Comparison of ENCODE assay signal across 1 cellular context in genomic region chr12:67414011-67414715, GRCh38.
A peak's percentile ranks its signal among the peaks of the same experiment; 100 is the strongest.
TF ChIP-seq lines count a peak whose summit lies in the region.

No MANE protein-coding gene starts in this region.

TF ChIP-seq in SK-N-SH treated with all-trans-retinoic acid at 6 μM for 48 hours, 23 proteins besides CTCF, POLR2A, EP300 and RAD21:
- TF ChIP-seq, protein P1, sequence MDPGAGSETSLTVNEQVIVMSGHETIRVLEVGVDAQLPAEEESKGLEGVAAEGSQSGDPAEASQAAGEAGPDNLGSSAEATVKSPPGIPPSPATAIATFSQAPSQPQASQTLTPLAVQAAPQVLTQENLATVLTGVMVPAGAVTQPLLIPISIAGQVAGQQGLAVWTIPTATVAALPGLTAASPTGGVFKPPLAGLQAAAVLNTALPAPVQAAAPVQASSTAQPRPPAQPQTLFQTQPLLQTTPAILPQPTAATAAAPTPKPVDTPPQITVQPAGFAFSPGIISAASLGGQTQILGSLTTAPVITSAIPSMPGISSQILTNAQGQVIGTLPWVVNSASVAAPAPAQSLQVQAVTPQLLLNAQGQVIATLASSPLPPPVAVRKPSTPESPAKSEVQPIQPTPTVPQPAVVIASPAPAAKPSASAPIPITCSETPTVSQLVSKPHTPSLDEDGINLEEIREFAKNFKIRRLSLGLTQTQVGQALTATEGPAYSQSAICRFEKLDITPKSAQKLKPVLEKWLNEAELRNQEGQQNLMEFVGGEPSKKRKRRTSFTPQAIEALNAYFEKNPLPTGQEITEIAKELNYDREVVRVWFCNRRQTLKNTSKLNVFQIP (CRISPR knock-in tag; IDR thresholded peaks at IDR 0.05; ENCODE audit: borderline replicate concordance, low read depth) = no peak
- TF ChIP-seq TCF4 (CRISPR knock-in tag; IDR thresholded peaks at IDR 0.05; ENCODE audit: borderline replicate concordance) (peak; percentile 78), CSDC2 (CRISPR knock-in tag; IDR thresholded peaks at IDR 0.05) (no peak)
TF ChIP-seq in SK-N-SH treated with all-trans-retinoic acid at 6 μM for 48 hours: peak in this region for 1.
